Comparison of ENCODE assay signal across 3 cellular contexts in the genomic region with DNA sequence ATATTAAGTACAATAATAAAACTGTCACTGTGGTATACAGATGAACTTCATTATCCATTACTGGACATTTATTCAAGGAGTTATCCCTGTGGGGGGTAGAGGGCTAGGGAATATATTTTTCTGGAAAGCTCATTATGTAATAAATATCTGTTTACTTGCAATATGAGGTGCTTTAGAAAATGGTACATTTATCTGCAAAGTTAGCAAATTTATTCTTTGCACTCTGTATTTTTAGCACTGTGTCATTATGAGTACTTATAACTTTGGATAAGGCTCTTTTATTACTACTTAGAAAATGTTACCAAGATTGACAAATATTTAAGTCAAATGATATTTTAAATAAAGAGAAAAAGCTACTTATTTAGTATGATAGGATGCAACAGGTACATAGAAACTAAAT.
TF ChIP-seq lines count a peak whose summit lies in the region.

No MANE protein-coding gene starts in this region.

TF ChIP-seq in HEK293T, 16 proteins besides CTCF, POLR2A, EP300 and RAD21:
- TF ChIP-seq, protein P1, sequence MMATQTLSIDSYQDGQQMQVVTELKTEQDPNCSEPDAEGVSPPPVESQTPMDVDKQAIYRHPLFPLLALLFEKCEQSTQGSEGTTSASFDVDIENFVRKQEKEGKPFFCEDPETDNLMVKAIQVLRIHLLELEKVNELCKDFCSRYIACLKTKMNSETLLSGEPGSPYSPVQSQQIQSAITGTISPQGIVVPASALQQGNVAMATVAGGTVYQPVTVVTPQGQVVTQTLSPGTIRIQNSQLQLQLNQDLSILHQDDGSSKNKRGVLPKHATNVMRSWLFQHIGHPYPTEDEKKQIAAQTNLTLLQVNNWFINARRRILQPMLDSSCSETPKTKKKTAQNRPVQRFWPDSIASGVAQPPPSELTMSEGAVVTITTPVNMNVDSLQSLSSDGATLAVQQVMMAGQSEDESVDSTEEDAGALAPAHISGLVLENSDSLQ (IDR thresholded peaks at IDR 0.05) = peak; percentile 72
- no peak for TF ChIP-seq FOXK2 (IDR thresholded peaks at IDR 0.05)
- no peak for TF ChIP-seq SUZ12 (IDR thresholded peaks at IDR 0.05)
- TF ChIP-seq BHLHE40 (IDR thresholded peaks at IDR 0.05; ENCODE audit: borderline replicate concordance) = no peak
- TF ChIP-seq CTBP1 (IDR thresholded peaks at IDR 0.05; ENCODE audit: borderline replicate concordance) = no peak
- no peak for TF ChIP-seq TARDBP (IDR thresholded peaks at IDR 0.05)
- TF ChIP-seq HDGF (IDR thresholded peaks at IDR 0.05; ENCODE audit: borderline replicate concordance) = no peak
- no peak for TF ChIP-seq FOXA1 (IDR thresholded peaks at IDR 0.05)

TF ChIP-seq in neural cell, 6 proteins besides CTCF, POLR2A, EP300 and RAD21 (continued from another document):
- TF ChIP-seq, protein P2, sequence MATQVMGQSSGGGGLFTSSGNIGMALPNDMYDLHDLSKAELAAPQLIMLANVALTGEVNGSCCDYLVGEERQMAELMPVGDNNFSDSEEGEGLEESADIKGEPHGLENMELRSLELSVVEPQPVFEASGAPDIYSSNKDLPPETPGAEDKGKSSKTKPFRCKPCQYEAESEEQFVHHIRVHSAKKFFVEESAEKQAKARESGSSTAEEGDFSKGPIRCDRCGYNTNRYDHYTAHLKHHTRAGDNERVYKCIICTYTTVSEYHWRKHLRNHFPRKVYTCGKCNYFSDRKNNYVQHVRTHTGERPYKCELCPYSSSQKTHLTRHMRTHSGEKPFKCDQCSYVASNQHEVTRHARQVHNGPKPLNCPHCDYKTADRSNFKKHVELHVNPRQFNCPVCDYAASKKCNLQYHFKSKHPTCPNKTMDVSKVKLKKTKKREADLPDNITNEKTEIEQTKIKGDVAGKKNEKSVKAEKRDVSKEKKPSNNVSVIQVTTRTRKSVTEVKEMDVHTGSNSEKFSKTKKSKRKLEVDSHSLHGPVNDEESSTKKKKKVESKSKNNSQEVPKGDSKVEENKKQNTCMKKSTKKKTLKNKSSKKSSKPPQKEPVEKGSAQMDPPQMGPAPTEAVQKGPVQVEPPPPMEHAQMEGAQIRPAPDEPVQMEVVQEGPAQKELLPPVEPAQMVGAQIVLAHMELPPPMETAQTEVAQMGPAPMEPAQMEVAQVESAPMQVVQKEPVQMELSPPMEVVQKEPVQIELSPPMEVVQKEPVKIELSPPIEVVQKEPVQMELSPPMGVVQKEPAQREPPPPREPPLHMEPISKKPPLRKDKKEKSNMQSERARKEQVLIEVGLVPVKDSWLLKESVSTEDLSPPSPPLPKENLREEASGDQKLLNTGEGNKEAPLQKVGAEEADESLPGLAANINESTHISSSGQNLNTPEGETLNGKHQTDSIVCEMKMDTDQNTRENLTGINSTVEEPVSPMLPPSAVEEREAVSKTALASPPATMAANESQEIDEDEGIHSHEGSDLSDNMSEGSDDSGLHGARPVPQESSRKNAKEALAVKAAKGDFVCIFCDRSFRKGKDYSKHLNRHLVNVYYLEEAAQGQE (IDR thresholded peaks at IDR 0.05; ENCODE audit: borderline replicate concordance) = no peak
- TF ChIP-seq EZH2 (IDR thresholded peaks at IDR 0.05; ENCODE audit: borderline replicate concordance, insufficient read depth, low read length, poor library complexity, severe bottlenecking) = no peak
- no peak for TF ChIP-seq MXI1 (conservative IDR thresholded peaks at IDR 0.05; ENCODE audit: poor library complexity, severe bottlenecking)
- TF ChIP-seq POLR2AphosphoS5 (IDR thresholded peaks at IDR 0.05) = no peak

TF ChIP-seq in WTC11, 78 proteins besides CTCF, POLR2A, EP300 and RAD21 (continued from another document):
- TF ChIP-seq, protein P3, sequence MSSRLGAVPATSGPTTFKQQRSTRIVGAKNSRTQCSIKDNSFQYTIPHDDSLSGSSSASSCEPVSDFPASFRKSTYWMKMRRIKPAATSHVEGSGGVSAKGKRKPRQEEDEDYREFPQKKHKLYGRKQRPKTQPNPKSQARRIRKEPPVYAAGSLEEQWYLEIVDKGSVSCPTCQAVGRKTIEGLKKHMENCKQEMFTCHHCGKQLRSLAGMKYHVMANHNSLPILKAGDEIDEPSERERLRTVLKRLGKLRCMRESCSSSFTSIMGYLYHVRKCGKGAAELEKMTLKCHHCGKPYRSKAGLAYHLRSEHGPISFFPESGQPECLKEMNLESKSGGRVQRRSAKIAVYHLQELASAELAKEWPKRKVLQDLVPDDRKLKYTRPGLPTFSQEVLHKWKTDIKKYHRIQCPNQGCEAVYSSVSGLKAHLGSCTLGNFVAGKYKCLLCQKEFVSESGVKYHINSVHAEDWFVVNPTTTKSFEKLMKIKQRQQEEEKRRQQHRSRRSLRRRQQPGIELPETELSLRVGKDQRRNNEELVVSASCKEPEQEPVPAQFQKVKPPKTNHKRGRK (CRISPR knock-in tag; IDR thresholded peaks at IDR 0.05; ENCODE audit: borderline replicate concordance) = no peak
- TF ChIP-seq TCF7 (CRISPR knock-in tag; IDR thresholded peaks at IDR 0.05; ENCODE audit: low read depth) (no peak), ZNF317 (CRISPR knock-in tag; IDR thresholded peaks at IDR 0.05; ENCODE audit: borderline replicate concordance, low read depth) (no peak), ZNF263 (CRISPR knock-in tag; IDR thresholded peaks at IDR 0.05; ENCODE audit: low read depth) (no peak)
- TF ChIP-seq, protein P4, sequence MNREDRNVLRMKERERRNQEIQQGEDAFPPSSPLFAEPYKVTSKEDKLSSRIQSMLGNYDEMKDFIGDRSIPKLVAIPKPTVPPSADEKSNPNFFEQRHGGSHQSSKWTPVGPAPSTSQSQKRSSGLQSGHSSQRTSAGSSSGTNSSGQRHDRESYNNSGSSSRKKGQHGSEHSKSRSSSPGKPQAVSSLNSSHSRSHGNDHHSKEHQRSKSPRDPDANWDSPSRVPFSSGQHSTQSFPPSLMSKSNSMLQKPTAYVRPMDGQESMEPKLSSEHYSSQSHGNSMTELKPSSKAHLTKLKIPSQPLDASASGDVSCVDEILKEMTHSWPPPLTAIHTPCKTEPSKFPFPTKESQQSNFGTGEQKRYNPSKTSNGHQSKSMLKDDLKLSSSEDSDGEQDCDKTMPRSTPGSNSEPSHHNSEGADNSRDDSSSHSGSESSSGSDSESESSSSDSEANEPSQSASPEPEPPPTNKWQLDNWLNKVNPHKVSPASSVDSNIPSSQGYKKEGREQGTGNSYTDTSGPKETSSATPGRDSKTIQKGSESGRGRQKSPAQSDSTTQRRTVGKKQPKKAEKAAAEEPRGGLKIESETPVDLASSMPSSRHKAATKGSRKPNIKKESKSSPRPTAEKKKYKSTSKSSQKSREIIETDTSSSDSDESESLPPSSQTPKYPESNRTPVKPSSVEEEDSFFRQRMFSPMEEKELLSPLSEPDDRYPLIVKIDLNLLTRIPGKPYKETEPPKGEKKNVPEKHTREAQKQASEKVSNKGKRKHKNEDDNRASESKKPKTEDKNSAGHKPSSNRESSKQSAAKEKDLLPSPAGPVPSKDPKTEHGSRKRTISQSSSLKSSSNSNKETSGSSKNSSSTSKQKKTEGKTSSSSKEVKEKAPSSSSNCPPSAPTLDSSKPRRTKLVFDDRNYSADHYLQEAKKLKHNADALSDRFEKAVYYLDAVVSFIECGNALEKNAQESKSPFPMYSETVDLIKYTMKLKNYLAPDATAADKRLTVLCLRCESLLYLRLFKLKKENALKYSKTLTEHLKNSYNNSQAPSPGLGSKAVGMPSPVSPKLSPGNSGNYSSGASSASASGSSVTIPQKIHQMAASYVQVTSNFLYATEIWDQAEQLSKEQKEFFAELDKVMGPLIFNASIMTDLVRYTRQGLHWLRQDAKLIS (CRISPR knock-in tag; IDR thresholded peaks at IDR 0.05; ENCODE audit: borderline replicate concordance) = no peak
